In the genomic region with DNA sequence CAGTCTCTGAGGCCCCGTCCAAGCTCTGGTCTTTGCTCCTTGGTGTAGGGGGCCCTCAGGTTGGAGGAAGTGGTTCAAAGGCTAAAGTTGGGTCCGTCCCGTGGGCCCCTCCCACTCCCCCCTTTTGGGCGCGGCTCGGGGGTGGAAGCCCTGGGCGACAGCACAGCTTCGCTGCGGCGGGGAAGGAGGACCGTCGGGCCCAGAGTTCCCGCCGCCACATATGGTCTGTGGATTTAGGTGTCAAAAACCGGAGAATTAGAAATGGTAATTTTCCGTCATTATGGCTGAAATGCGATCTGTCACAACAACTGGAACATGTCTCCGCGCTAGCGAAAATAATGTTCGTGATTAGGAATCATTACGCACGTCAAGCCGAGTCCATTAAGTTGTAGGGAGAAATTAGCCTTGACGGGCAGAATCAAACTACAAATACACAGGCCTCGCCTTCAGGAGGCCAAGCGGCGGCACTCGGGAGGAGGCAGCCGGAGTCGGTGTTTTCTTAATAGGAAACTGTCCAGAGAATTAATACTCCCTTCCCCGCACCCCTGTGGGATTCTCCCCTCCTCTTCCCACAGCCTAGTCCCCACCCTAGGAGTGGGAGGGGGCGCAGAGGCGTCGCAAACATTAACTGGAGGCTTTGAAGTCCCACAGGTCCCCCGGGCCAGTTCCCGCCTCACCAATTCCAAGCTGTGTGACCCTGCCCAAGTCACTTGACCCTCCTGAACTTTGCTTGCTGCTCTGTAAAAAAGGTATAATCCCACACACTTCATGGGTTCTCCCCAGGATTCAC, we compare ENCODE assay signal across 18 cellular contexts. TPM values are rescaled to one million over a fixed set of nuclear protein-coding genes. Genes with fewer than 3 reads are reported as not detected.
A peak's percentile ranks its signal among the peaks of the same experiment; 100 is the strongest.
DNase-seq lines count a peak whose midpoint lies in the region; ATAC-seq, FAIRE-seq and TF ChIP-seq lines count a peak whose summit lies in the region.
"Had no signal": no experiment of that assay in that cellular context is flagged by ENCODE, and none has a peak within 500 bp of the region (broad histone marks: within the 10 kb centered on the region; RNA-seq: fewer than 3 reads in every experiment).

No MANE protein-coding gene starts in this region.

- peak overlapping the region; percentile 50 to 78; a peak in 3 of 4 replicates for H3K4me2 ChIP-seq in H1 (ENCODE audit: insufficient read depth in 1 of 2, low read depth in 2 of 2, low read length in 2 of 2)

- peaks cover 18 to 50% (median 26%) of the 10 kb centered on the region in 4 experiments for H3K4me1 ChIP-seq in H1 (replicated peaks in 1 of 4; ENCODE audit: control insufficient read depth in 3 of 4, insufficient read depth in 4 of 4, low read length in 3 of 4)
- no peaks in the 10 kb centered on the region for H3K4me1 ChIP-seq in mucosa of descending colon (ENCODE audit: low read depth)
- H3K4me1 ChIP-seq: pancreas had no signal

- TF ChIP-seq RAD21 in H1 (IDR thresholded peaks at IDR 0.05 in 1 of 2, conservative IDR thresholded peaks at IDR 0.05 in 1 of 2; ENCODE audit: low read depth in 2 of 2, low read length in 2 of 2): no peak

- DNase-seq in activated naive CD4-positive, alpha-beta T cell treated with anti-CD3 and anti-CD28 coated beads, Interleukin-2, amount 10 ng/mL, durations not matched to agents 7 days and 5 days: no peak
- no peak for DNase-seq in activated naive CD4-positive, alpha-beta T cell treated with anti-CD3 and anti-CD28 coated beads, Interleukin-2, amount 50 U/mL, for 16 hours
- DNase-seq in H1 (ENCODE audit: low read depth in 1 of 2, low spot score in 2 of 2) (peak in 1 of 2 experiments; percentile 53), mucosa of descending colon (no peak), NCI-H1417 treated with DMSO at 0.1 percent for 48 hours (lab: John Stamatoyannopoulos, UW) (no peak)
- no peak for DNase-seq in stimulated activated naive B cell treated with anti-CD40 and anti-IgM and Interleukin-4, amounts not matched to agents 10 μg/mL and 1 μg/mL and 100 μg/mL, for 72 hours

- no peaks in the 10 kb centered on the region for H3K79me2 ChIP-seq in H1 (ENCODE audit: control insufficient read depth in 1 of 2, insufficient read depth in 2 of 2, low read length in 2 of 2)

- H3K23ac ChIP-seq in H1 (ENCODE audit: insufficient read length): no peak overlapping the region

- H3K27ac ChIP-seq in H1 (ENCODE audit: low read depth, low read length): no peak overlapping the region
- H3K27ac ChIP-seq: C4-2B, gastroesophageal sphincter, pancreas, SJCRH30, suprapubic skin had no signal

- H3K4me3 ChIP-seq in H1 (ENCODE audit: extremely low read depth in 1 of 4, insufficient read depth in 2 of 4, low read depth in 3 of 4, low read length in 4 of 4) (peak overlapping the region in 2 of 4 experiments; percentile 2 to 39; a peak in 4 of 8 replicates), mucosa of descending colon (no peak overlapping the region)
- H3K4me3 ChIP-seq: gastroesophageal sphincter, pancreas, SJCRH30, suprapubic skin had no signal

- peaks cover 98% of the 10 kb centered on the region for H3K27me3 Mint-ChIP-seq in activated naive CD4-positive, alpha-beta T cell treated with anti-CD3 and anti-CD28 coated beads, Interleukin-2, amount 10 ng/mL, durations not matched to agents 7 days and 5 days
- H3K27me3 Mint-ChIP-seq in IgD-negative memory B cell: peaks cover 82% of the 10 kb centered on the region
- H3K27me3 Mint-ChIP-seq in stimulated activated naive B cell treated with anti-CD40 and anti-IgM and Interleukin-4, amounts not matched to agents 10 μg/mL and 1 μg/mL and 100 μg/mL, for 72 hours: peaks cover 73 to 86% of the 10 kb centered on the region in 2 donors

- H3K27ac Mint-ChIP-seq in activated naive CD4-positive, alpha-beta T cell treated with anti-CD3 and anti-CD28 coated beads, Interleukin-2, amount 10 ng/mL, durations not matched to agents 7 days and 5 days: peak overlapping the region; percentile 80
- peak overlapping the region; percentile 39 to 94 (median 82) for H3K27ac Mint-ChIP-seq in IgD-negative memory B cell
- H3K27ac Mint-ChIP-seq in stimulated activated naive B cell treated with anti-CD40 and anti-IgM and Interleukin-4, amounts not matched to agents 10 μg/mL and 1 μg/mL and 100 μg/mL, for 72 hours: peak overlapping the region; percentile 42

- H3K9me3 Mint-ChIP-seq in activated naive CD4-positive, alpha-beta T cell treated with anti-CD3 and anti-CD28 coated beads, Interleukin-2, amount 10 ng/mL, durations not matched to agents 7 days and 5 days: peaks cover 9% of the 10 kb centered on the region
- H3K9me3 Mint-ChIP-seq in IgD-negative memory B cell: peaks cover 0 to 12% (median 0%) of the 10 kb centered on the region in 3 donors
- peaks cover 0 to 3% of the 10 kb centered on the region in 2 donors for H3K9me3 Mint-ChIP-seq in stimulated activated naive B cell treated with anti-CD40 and anti-IgM and Interleukin-4, amounts not matched to agents 10 μg/mL and 1 μg/mL and 100 μg/mL, for 72 hours

- no peak overlapping the region for H4K8ac ChIP-seq in H1 (ENCODE audit: extremely low read depth, insufficient read depth, low read length)

- CTCF ChIA-PET in activated naive CD4-positive, alpha-beta T cell treated with anti-CD3 and anti-CD28 coated beads, Interleukin-2, amount 10 ng/mL, durations not matched to agents 7 days and 5 days (lab: Charles Lee): interaction anchor here (1.0 kb wide), 1 partner anchor 13 kb away, joined by 3 read pairs; no protein-coding TSS in a partner anchor
- CTCF ChIA-PET in H1 (lab: Charles Lee; ENCODE audit: partially characterized antibody): interaction anchor here (5.8 to 13.6 kb wide), 2 partner anchors 9 to 12 kb away, joined by 35 to 132 read pairs; a partner anchor contains a TSS

- no peak for TF ChIP-seq POLR2A in H1 (IDR thresholded peaks at IDR 0.05; ENCODE audit: control extremely low read depth in 1 of 2, low read depth in 2 of 2, low read length in 2 of 2)

- no peak overlapping the region for H3K56ac ChIP-seq in H1 (replicated peaks; ENCODE audit: insufficient read length, low read depth, low read length)

- peaks cover 9 to 19% of the 10 kb centered on the region in 2 experiments for H4K20me1 ChIP-seq in H1 (replicated peaks in 1 of 2; ENCODE audit: control insufficient read depth in 1 of 2, insufficient read depth in 2 of 2, low read length in 2 of 2)

- 6% methylated on average over 34 of the region's 37 CpGs; no CpG with 5 or more reads in 1 of the 2 experiments for WGBS in H1 (ENCODE audit: extremely low coverage in 1 of 2, insufficient coverage in 1 of 2, insufficient read length in 1 of 2, insufficient replicate concordance in 2 of 2, low coverage in 1 of 2, low lambda C conversion rate in 2 of 2, missing lambda C conversion rate in 1 of 2), 2 experiments

- H2AFZ ChIP-seq in H1 (ENCODE audit: low read length): no peak overlapping the region

- no peak overlapping the region for H4K5ac ChIP-seq in H1 (ENCODE audit: insufficient read length, low read depth, low read length)

- TF ChIP-seq EP300 in H1 (IDR thresholded peaks at IDR 0.05; ENCODE audit: borderline replicate concordance in 1 of 2, low read depth in 2 of 2, low read length in 2 of 2): no peak

- H3K4me3 Mint-ChIP-seq in activated naive CD4-positive, alpha-beta T cell treated with anti-CD3 and anti-CD28 coated beads, Interleukin-2, amount 10 ng/mL, durations not matched to agents 7 days and 5 days: no peak overlapping the region
- peak overlapping the region in 2 of 4 donors; percentile 64 to 90 for H3K4me3 Mint-ChIP-seq in IgD-negative memory B cell
- H3K4me3 Mint-ChIP-seq in stimulated activated naive B cell treated with anti-CD40 and anti-IgM and Interleukin-4, amounts not matched to agents 10 μg/mL and 1 μg/mL and 100 μg/mL, for 72 hours: peak overlapping the region in 1 of 2 donors; percentile 25

- no peak overlapping the region for H3K4ac ChIP-seq in H1 (replicated peaks; ENCODE audit: insufficient read length, low read depth, low read length)

- intact Hi-C loops in mucosa of descending colon (cut with DNase I, micrococcal nuclease): no loop called here

- POLR2A ChIA-PET in H1 (lab: Charles Lee; ENCODE audit: partially characterized antibody): interaction anchor here (1.8 to 4.2 kb wide), 2 partner anchors 13 to 18 kb away, joined by 5 to 24 read pairs; a partner anchor contains a TSS

- TF ChIP-seq CTCF in H1 (IDR thresholded peaks at IDR 0.05; ENCODE audit: control extremely low read depth in 1 of 3, insufficient read depth in 1 of 3, low read depth in 1 of 3, low read length in 3 of 3): no peak
- TF ChIP-seq CTCF in mucosa of descending colon (IDR thresholded peaks at IDR 0.05): no peak

- no peak overlapping the region for H3K14ac ChIP-seq in H1 (ENCODE audit: insufficient read length)

- no peak overlapping the region for H3K18ac ChIP-seq in H1 (ENCODE audit: extremely low read depth, low read length)

- H3K27me3 ChIP-seq in H1 (replicated peaks in 1 of 4; ENCODE audit: control insufficient read depth in 3 of 4, extremely low read depth in 1 of 4, insufficient read depth in 3 of 4, low read length in 3 of 4): peaks cover 90 to 100% (median 98%) of the 10 kb centered on the region in 4 experiments
- H3K27me3 ChIP-seq: SJCRH30 had no signal

- H3K36me3 ChIP-seq in H1 (ENCODE audit: control insufficient read depth in 2 of 4, insufficient read depth in 4 of 4, low read length in 3 of 4) (peaks cover 0 to 4% (median under 1%) of the 10 kb centered on the region in 4 experiments; a peak in 2 of 8 replicates), mucosa of descending colon (ENCODE audit: low read depth) (no peaks in the 10 kb centered on the region)
- H3K36me3 ChIP-seq: gastroesophageal sphincter, pancreas, SJCRH30, suprapubic skin had no signal

- no peak for ATAC-seq in stimulated activated naive B cell treated with anti-CD40 and anti-IgM and Interleukin-4, amounts not matched to agents 10 μg/mL and 1 μg/mL and 100 μg/mL, for 72 hours (replicated peaks)
- ATAC-seq in mucosa of descending colon: no peak
- no peak for ATAC-seq in HG03378 (IDR thresholded peaks at IDR 0.05; ENCODE audit: unreplicated experiment)
- ATAC-seq: gastroesophageal sphincter, pancreas had no signal

- H3K9me3 ChIP-seq in H1 (ENCODE audit: insufficient read depth in 2 of 2, low read depth in 1 of 2, low read length in 1 of 2) (peaks cover 4 to 6% of the 10 kb centered on the region in 2 experiments), mucosa of descending colon (no peaks in the 10 kb centered on the region)
- H3K9me3 ChIP-seq: pancreas, SJCRH30, suprapubic skin had no signal

- H3K4me1 Mint-ChIP-seq in activated naive CD4-positive, alpha-beta T cell treated with anti-CD3 and anti-CD28 coated beads, Interleukin-2, amount 10 ng/mL, durations not matched to agents 7 days and 5 days: peaks cover 18% of the 10 kb centered on the region
- peaks cover 11 to 16% (median 14%) of the 10 kb centered on the region in 3 donors for H3K4me1 Mint-ChIP-seq in IgD-negative memory B cell
- H3K4me1 Mint-ChIP-seq in stimulated activated naive B cell treated with anti-CD40 and anti-IgM and Interleukin-4, amounts not matched to agents 10 μg/mL and 1 μg/mL and 100 μg/mL, for 72 hours: peaks cover 16 to 23% of the 10 kb centered on the region in 2 donors

- no peak overlapping the region for H3K9ac ChIP-seq in H1 (replicated peaks in 1 of 4; ENCODE audit: extremely low read depth in 1 of 4, low read depth in 3 of 4, low read length in 3 of 4)

- H2BK120ac ChIP-seq in H1 (replicated peaks; ENCODE audit: low read depth, low read length): no peak overlapping the region

- no peak overlapping the region for H4K91ac ChIP-seq in H1 (replicated peaks; ENCODE audit: insufficient read length, low read length)

- 0 out of 2 replicates have a peak overlapping the region, but pooled peaks have one; percentile 71 for H2AK5ac ChIP-seq in H1 (ENCODE audit: low read depth, low read length)

- no peak overlapping the region for H2BK5ac ChIP-seq in H1 (ENCODE audit: low read depth, low read length)

- H3K79me1 ChIP-seq in H1 (ENCODE audit: low read depth, low read length): no peaks in the 10 kb centered on the region

- peak overlapping the region; percentile 94 for H2BK12ac ChIP-seq in H1 (ENCODE audit: low read depth, low read length)

- no peak for FAIRE-seq in H1 (lab: Jason Lieb, UNC)
- FAIRE-seq: endothelial cell of umbilical vein, HTR-8/SVneo, pancreas, TTC549 had no signal

- no peak overlapping the region for H2BK15ac ChIP-seq in H1 (ENCODE audit: low read length)

- H3K36me3 Mint-ChIP-seq in activated naive CD4-positive, alpha-beta T cell treated with anti-CD3 and anti-CD28 coated beads, Interleukin-2, amount 10 ng/mL, durations not matched to agents 7 days and 5 days: peaks cover 11% of the 10 kb centered on the region
- H3K36me3 Mint-ChIP-seq in IgD-negative memory B cell: peaks cover 2% of the 10 kb centered on the region
- peaks cover under 1 to 2% of the 10 kb centered on the region in 2 donors for H3K36me3 Mint-ChIP-seq in stimulated activated naive B cell treated with anti-CD40 and anti-IgM and Interleukin-4, amounts not matched to agents 10 μg/mL and 1 μg/mL and 100 μg/mL, for 72 hours

- peaks cover 4% of the 10 kb centered on the region for H3K23me2 ChIP-seq in H1 (ENCODE audit: low read depth, low read length)

- peak overlapping the region; percentile 93 for H2BK20ac ChIP-seq in H1 (ENCODE audit: low read length)

RNA-seq across cellular contexts. Expression of a gene that starts 15.0 kb away (rescaled TPM):
- polyA plus RNA-seq in IgD-negative memory B cell (not detected), H1 (2011; rRNA removed) (0.03 TPM in 1 of 2 replicates, not detected in the other)
- total RNA-seq in H1 (2021; fragmentation: NEBNext Ultra II Directional; extraction: Animal tissue kit (Norgen Biotek cat#: 25700)): 0.11 and 0.13 TPM in 2 replicates
- 0.03 TPM for polyA plus RNA-seq in H1 (2011; cell fraction: cytosol; rRNA removed)
- 0.06 TPM for polyA plus RNA-seq in H1 (2011; cell fraction: nucleus; rRNA removed)
- 0.07 TPM in 1 of 4 replicates, not detected in the others for polyA plus RNA-seq in H1 (2012, experiment 1 of 2)
- polyA plus RNA-seq in H1 (2012, experiment 2 of 2): not detected
- polyA plus RNA-seq in H1 (2013, experiment 1 of 2): 0.06 TPM
- 0.06 TPM for polyA plus RNA-seq in H1 (2013, experiment 2 of 2)
- polyA minus RNA-seq in H1 (2011; rRNA and poly(A)+ RNA removed): not detected in 2 replicates
- polyA minus RNA-seq in H1 (2011; cell fraction: cytosol; rRNA and poly(A)+ RNA removed): not detected
- not detected for polyA minus RNA-seq in H1 (2011; cell fraction: nucleus; rRNA and poly(A)+ RNA removed)
- 10 to 100 TPM in 1 of 3 donors, under 1 TPM in 2; 0.61 to 26.3 (median 0.72) TPM for total RNA-seq in mucosa of descending colon
- total RNA-seq: endothelial cell of umbilical vein, kidney epithelial cell, mononuclear cell had no signal
- polyA plus RNA-seq: endothelial cell of umbilical vein had no signal

RNA-seq across cellular contexts. Expression of a gene that starts 45.2 kb away (rescaled TPM):
- polyA plus RNA-seq in IgD-negative memory B cell: 12.1 TPM
- total RNA-seq in H1 (2021; fragmentation: NEBNext Ultra II Directional; extraction: Animal tissue kit (Norgen Biotek cat#: 25700)): 18.7 and 20.8 TPM in 2 replicates
- 10.5 and 16.0 TPM in 2 replicates for polyA plus RNA-seq in H1 (2011; rRNA removed)
- polyA plus RNA-seq in H1 (2011; cell fraction: cytosol; rRNA removed): 18.4 TPM
- 8.2 TPM for polyA plus RNA-seq in H1 (2011; cell fraction: nucleus; rRNA removed)
- 11.5 to 18.1 TPM (median 12.6 TPM) in 4 replicates for polyA plus RNA-seq in H1 (2012, experiment 1 of 2)
- polyA plus RNA-seq in H1 (2012, experiment 2 of 2): 3.0 TPM
- polyA plus RNA-seq in H1 (2013, experiment 1 of 2): 13.7 TPM
- 13.7 TPM for polyA plus RNA-seq in H1 (2013, experiment 2 of 2)
- 8.5 and 10.3 TPM in 2 replicates for polyA minus RNA-seq in H1 (2011; rRNA and poly(A)+ RNA removed)
- 7.0 TPM for polyA minus RNA-seq in H1 (2011; cell fraction: cytosol; rRNA and poly(A)+ RNA removed)
- 23.5 TPM for polyA minus RNA-seq in H1 (2011; cell fraction: nucleus; rRNA and poly(A)+ RNA removed)
- 10 to 100 TPM; 13.0 to 23.6 (median 14.5) TPM for total RNA-seq in mucosa of descending colon
